Comparison of ENCODE assay signal across 30 cellular contexts in genomic region chr18:31252522-31252921, GRCh38.
DNase-seq lines count a peak whose midpoint lies in the region; ATAC-seq and TF ChIP-seq lines count a peak whose summit lies in the region.
"Had no signal": no experiment of that assay in that cellular context is flagged by ENCODE, and none has a peak within 500 bp of the region (broad histone marks: within the 10 kb centered on the region; RNA-seq: fewer than 3 reads in every experiment).

No MANE protein-coding gene starts in this region.

- H3F3A ChIP-seq in smooth muscle cell (ENCODE audit: low read depth): peaks cover 9% of the 10 kb centered on the region

- no peaks in the 10 kb centered on the region for H3K79me2 ChIP-seq in smooth muscle cell (ENCODE audit: low read depth)

- H3K4me2 ChIP-seq in smooth muscle cell: no peak overlapping the region

- no peaks in the 10 kb centered on the region for H3K27me3 ChIP-seq in smooth muscle cell (ENCODE audit: low read depth)
- H3K27me3 ChIP-seq: SJSA1 had no signal

- peaks cover 9% of the 10 kb centered on the region for H3K4me1 ChIP-seq in smooth muscle cell (ENCODE audit: low read depth)
- H3K4me1 ChIP-seq: HAP-1, SJSA1 had no signal

- no peaks in the 10 kb centered on the region for H3K36me3 ChIP-seq in smooth muscle cell (ENCODE audit: low read depth)
- H3K36me3 ChIP-seq: HAP-1, SJSA1 had no signal

- no peaks in the 10 kb centered on the region for H4K20me1 ChIP-seq in smooth muscle cell (ENCODE audit: low read depth)

- no peak overlapping the region for H2AFZ ChIP-seq in smooth muscle cell (ENCODE audit: low read depth)

- WGBS in smooth muscle cell (ENCODE audit: low lambda C conversion rate): 20% methylated on average over 1 of the region's 1 CpG

- ATAC-seq in GM18867 (IDR thresholded peaks at IDR 0.05; ENCODE audit: unreplicated experiment): peak; percentile 72
- ATAC-seq in HG02870 (IDR thresholded peaks at IDR 0.05; ENCODE audit: unreplicated experiment): peak; percentile 38
- no peak for ATAC-seq in GM18517 (IDR thresholded peaks at IDR 0.05; ENCODE audit: unreplicated experiment)
- ATAC-seq: CD8-positive, alpha-beta T cell had no signal

- peak in 2 of 3 experiments; percentile 21 to 82 for DNase-seq in NCI-H1417 (lab: John Stamatoyannopoulos, UW)
- no peak for DNase-seq in NCI-H1417 treated with DMSO at 0.1 percent for 48 hours (lab: John Stamatoyannopoulos, UW)
- no peak for DNase-seq in smooth muscle cell (lab: John Stamatoyannopoulos, UW; ENCODE audit: unreplicated experiment)
- DNase-seq in activated effector memory CD4-positive, alpha-beta T cell treated with Interleukin-2 at 50 U/mL for 16 hours: no peak
- no peak for DNase-seq in NOMO-1 treated with DMSO at 0.1 percent for 48 hours (lab: John Stamatoyannopoulos, UW; ENCODE audit: unreplicated experiment)
- DNase-seq: Caco-2; CD8-positive, alpha-beta T cell; DMS 273 treated with DMSO at 0.1 percent for 48 hours; DMS79; EL; GF-D8; GOT3; HFFc6; IMR-90; KG1; MM.1S; NCI-H1694 treated with DMSO at 0.1 percent for 48 hours; NCI-H2081; NCI-H2171 treated with DMSO at 0.1 percent for 48 hours; NCI-H774; Right ventricle myocardium superior; RPMI8226; T-helper 2 cell had no signal

- no peak for TF ChIP-seq CTCF in smooth muscle cell (IDR thresholded peaks at IDR 0.05; ENCODE audit: borderline replicate concordance, insufficient read depth, poor library complexity, severe bottlenecking)

- no peak overlapping the region for H3K4me3 ChIP-seq in smooth muscle cell
- H3K4me3 ChIP-seq: HAP-1, SJSA1 had no signal

- no peaks in the 10 kb centered on the region for H3K9me3 ChIP-seq in smooth muscle cell (replicated peaks; ENCODE audit: low read depth)
- H3K9me3 ChIP-seq: Caco-2, HAP-1, SJSA1 had no signal

- H3K27ac ChIP-seq in smooth muscle cell (ENCODE audit: low read depth): peak overlapping the region; percentile 91
- H3K27ac ChIP-seq: 22Rv1, C4-2B, SJSA1 had no signal

- H3K9ac ChIP-seq in smooth muscle cell (ENCODE audit: low read depth): no peak overlapping the region

Comparison
In these comparisons a context has a peak if more than half of its experiments do, and no peak if none do; other contexts are left out.
1. DNase-seq: peak in NCI-H1417 (2 of 3); none in NCI-H1417 treated with DMSO at 0.1 percent for 48 hours (single experiment), smooth muscle cell (single experiment), activated effector memory CD4-positive, alpha-beta T cell treated with Interleukin-2 at 50 U/mL for 16 hours (single experiment) and NOMO-1 treated with DMSO at 0.1 percent for 48 hours (single experiment).